In the genomic region with DNA sequence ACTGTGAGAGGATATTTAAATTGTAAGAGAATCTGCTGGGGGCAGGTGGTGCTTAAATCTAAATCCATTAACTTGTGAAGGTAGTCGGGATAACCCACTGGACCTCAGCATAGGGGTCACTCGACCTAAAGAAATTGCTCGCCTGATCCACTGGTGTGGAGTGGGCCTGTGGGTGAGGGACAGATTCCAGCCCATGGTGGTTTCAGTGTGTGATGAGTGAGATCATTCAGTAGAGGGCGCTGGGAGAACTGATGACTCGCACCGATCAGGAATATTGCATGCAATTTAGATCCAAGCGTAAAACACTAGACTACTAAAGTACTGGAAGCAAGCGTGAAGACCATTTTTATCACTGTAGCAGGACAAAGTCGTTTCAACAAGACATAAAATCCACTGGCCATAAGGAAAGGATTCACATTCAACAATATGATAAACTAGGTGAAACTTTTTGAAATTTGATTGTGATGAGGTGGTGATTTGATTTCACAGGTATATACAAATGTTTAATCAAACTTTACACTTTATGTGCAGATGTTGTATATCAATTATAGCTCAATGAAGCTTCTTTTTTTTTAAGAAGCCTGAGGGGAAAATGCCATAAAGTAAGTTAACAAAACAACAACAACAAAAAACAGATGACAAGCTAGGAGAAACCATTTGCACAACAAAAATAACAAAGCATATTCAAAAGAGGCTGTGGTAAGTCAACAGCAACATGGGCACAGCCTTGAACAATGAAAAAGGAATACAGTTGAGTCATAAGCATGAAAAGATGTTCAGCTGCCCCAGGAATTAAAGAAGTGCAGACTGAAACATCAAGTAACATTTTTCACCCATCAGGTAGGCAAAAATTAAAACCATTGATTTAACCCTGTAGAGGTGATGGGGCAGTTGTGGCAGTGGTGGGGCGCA, we compare ENCODE assay signal across 8 cellular contexts. TPM values are rescaled to one million over a fixed set of nuclear protein-coding genes. Genes with fewer than 3 reads are reported as not detected.
DNase-seq lines count a peak whose midpoint lies in the region; ATAC-seq and TF ChIP-seq lines count a peak whose summit lies in the region.

No MANE protein-coding gene starts in this region.

- ATAC-seq in HG02642 (IDR thresholded peaks at IDR 0.05; ENCODE audit: poor library complexity, unreplicated experiment) (peak; percentile 81), upper lobe of left lung (ENCODE audit: low FRiP score in 2 of 2) (peak; percentile 75 to 92)

- peak; percentile 89 for DNase-seq in AG08395 (ENCODE audit: low spot score)
- peak; percentile 58 for DNase-seq in GM12865 (ENCODE audit: low read depth)
- peak; percentile 21 for DNase-seq in NCI-H1417 treated with DMSO at 0.1 percent for 48 hours (lab: John Stamatoyannopoulos, UW)
- peak; percentile 69 for DNase-seq in WERI-Rb-1
- peak; percentile 59 to 75 for DNase-seq in erythroblast (lab: John Stamatoyannopoulos, UW)
- DNase-seq in middle frontal gyrus (ENCODE audit: extremely low spot score, low spot score): peak; percentile 58
- DNase-seq in upper lobe of left lung: peak in 1 of 2 donors; percentile 60

- H3K4me1 ChIP-seq in upper lobe of left lung: no peaks in the 10 kb centered on the region

- H3K27ac ChIP-seq in WERI-Rb-1 (no peak overlapping the region), upper lobe of left lung (no peak overlapping the region)

- H3K9me3 ChIP-seq in WERI-Rb-1 (ENCODE audit: severe bottlenecking) (no peaks in the 10 kb centered on the region), upper lobe of left lung (no peaks in the 10 kb centered on the region)

- TF ChIP-seq EP300 in upper lobe of left lung (IDR thresholded peaks at IDR 0.05): no peak

- TF ChIP-seq POLR2A in erythroblast (IDR thresholded peaks at IDR 0.05; ENCODE audit: low read length) (no peak), upper lobe of left lung (IDR thresholded peaks at IDR 0.05) (no peak)

- H3K4me3 ChIP-seq in GM12865 (ENCODE audit: low read depth, low read length): no peak overlapping the region
- no peak overlapping the region for H3K4me3 ChIP-seq in WERI-Rb-1 (ENCODE audit: low read depth, low read length)
- H3K4me3 ChIP-seq in upper lobe of left lung: no peak overlapping the region

- peak; percentile 72 for TF ChIP-seq CTCF in GM12865 (IDR thresholded peaks at IDR 0.05; ENCODE audit: insufficient read depth, low read depth, low read length, missing control alignments)
- peak; percentile 78 for TF ChIP-seq CTCF in WERI-Rb-1 (IDR thresholded peaks at IDR 0.05; ENCODE audit: low read depth, low read length)
- peak; percentile 59 to 81 (median 74) for TF ChIP-seq CTCF in upper lobe of left lung (IDR thresholded peaks at IDR 0.05)

- H3K36me3 ChIP-seq in WERI-Rb-1: no peaks in the 10 kb centered on the region
- no peaks in the 10 kb centered on the region for H3K36me3 ChIP-seq in upper lobe of left lung

- H3K27me3 ChIP-seq in WERI-Rb-1 (ENCODE audit: insufficient read depth, low read depth, severe bottlenecking): no peaks in the 10 kb centered on the region
- no peaks in the 10 kb centered on the region for H3K27me3 ChIP-seq in upper lobe of left lung

- 15% methylated on average over 9 to 10 of the region's 10 CpGs for WGBS in upper lobe of left lung, 2 donors

RNA-seq across cellular contexts. Expression of a gene that starts 7.5 kb away (rescaled TPM):
- total RNA-seq in upper lobe of left lung: 10 to 100 TPM; 11.5 to 31.6 (median 25.5) TPM

RNA-seq across cellular contexts. Expression of a gene that starts 23.3 kb away (rescaled TPM):
- total RNA-seq in upper lobe of left lung: 10 to 100 TPM in 1 of 6 donors, 1 to 10 TPM in 4, under 1 TPM in 1; 0.11 to 11.6 (median 2.2) TPM

RNA-seq across cellular contexts. Expression of a gene that starts 38.7 kb away (rescaled TPM):
- total RNA-seq in upper lobe of left lung: 100 to 1,000 TPM in 1 of 6 donors, 10 to 100 TPM in 5; 36.8 to 185 (median 50.6) TPM
